15 cellular contexts compared by ENCODE assay signal in genomic region chr11:65400295-65401072, GRCh38. TPM values are rescaled to one million over a fixed set of nuclear protein-coding genes. Genes with fewer than 3 reads are reported as not detected.
"Had no signal": no experiment of that assay in that cellular context is flagged by ENCODE, and none has a peak within 500 bp of the region (broad histone marks: within the 10 kb centered on the region; RNA-seq: fewer than 3 reads in every experiment).

No MANE protein-coding gene starts in this region.

- H3K4me1 ChIP-seq: prostate gland had no signal

- H3K4me3 Mint-ChIP-seq: nephron progenitor cell had no signal

- H3K9me3 ChIP-seq: gastroesophageal sphincter, prostate gland, thyroid gland had no signal

- H3K4me3 ChIP-seq: gastroesophageal sphincter, prostate gland, smooth muscle cell, thyroid gland had no signal

- H3K9me3 Mint-ChIP-seq: nephron progenitor cell had no signal

- ATAC-seq: gastroesophageal sphincter, left ventricle myocardium superior had no signal

- H3K27me3 ChIP-seq: gastroesophageal sphincter, thyroid gland had no signal

- DNase-seq: activated CD4-positive, alpha-beta T cell treated with anti-CD3 and anti-CD28 coated beads, Interleukin-2, amount 50 U/mL, for 1 hour; activated CD4-positive, CD25-positive, alpha-beta regulatory T cell; activated effector memory CD4-positive, alpha-beta T cell treated with Interleukin-2 at 50 U/mL for 16 hours; activated naive CD4-positive, alpha-beta T cell treated with anti-CD3 and anti-CD28 coated beads, Interleukin-2, amount 50 U/mL, for 16 hours; activated T-cell treated with anti-CD3 and anti-CD28 coated beads, Interleukin-2, amount 50 U/mL, for 1 hour; erythroblast; kidney; left ventricle myocardium superior; mesenchymal stem cell; nephron progenitor cell; T-helper 2 cell; thyroid gland had no signal

- H3K27ac Mint-ChIP-seq: nephron progenitor cell had no signal

- H3K27ac ChIP-seq: prostate gland, thyroid gland had no signal

RNA-seq across cellular contexts. Expression of gene TIGD3, which starts 45.9 kb away (rescaled TPM):
- polyA plus RNA-seq: smooth muscle cell had no signal
